ENCODE assay signal across 9 cellular contexts in the genomic region with DNA sequence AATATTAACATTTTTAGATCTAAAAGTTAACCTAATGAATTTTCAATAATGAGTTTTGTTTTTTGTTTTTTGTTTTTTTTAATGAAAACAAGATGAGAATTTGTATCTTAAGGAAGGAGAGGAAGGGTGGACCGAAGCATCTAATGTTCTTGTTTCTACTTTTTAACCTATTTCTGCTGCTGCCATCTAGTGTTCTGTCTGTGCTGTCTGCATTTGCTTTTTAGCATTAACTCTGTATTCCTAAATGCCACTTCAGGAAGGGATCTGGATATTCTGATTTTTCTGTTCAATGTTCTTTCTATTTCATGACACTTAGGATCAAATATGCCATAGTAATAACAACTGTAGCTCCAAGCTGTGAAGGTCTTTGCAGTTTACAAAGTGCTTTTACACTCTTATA.
DNase-seq lines count a peak whose midpoint lies in the region; ATAC-seq and TF ChIP-seq lines count a peak whose summit lies in the region.
"Had no signal": no experiment of that assay in that cellular context is flagged by ENCODE, and none has a peak within 500 bp of the region (broad histone marks: within the 10 kb centered on the region; RNA-seq: fewer than 3 reads in every experiment).

No MANE protein-coding gene starts in this region.

- no peaks in the 10 kb centered on the region for H3K9me3 Mint-ChIP-seq in activated T-helper 17 cell treated with anti-CD3 and anti-CD28 coated beads, Interleukin-2, amount 50 U/mL, for 72 hours

- H3K4me3 Mint-ChIP-seq in activated T-helper 17 cell treated with anti-CD3 and anti-CD28 coated beads, Interleukin-2, amount 50 U/mL, for 72 hours, result no peak overlapping the region

- no peak overlapping the region for H3K4me3 ChIP-seq in Jurkat, Clone E6-1 (ENCODE audit: low read length)
- H3K4me3 ChIP-seq in astrocyte of the cerebellum (ENCODE audit: low read depth, low read length), result no peak overlapping the region

- peak; percentile 40 for TF ChIP-seq CTCF in astrocyte of the cerebellum (IDR thresholded peaks at IDR 0.05; ENCODE audit: low read depth, low read length, missing control alignments)

- no peaks in the 10 kb centered on the region for H3K4me1 Mint-ChIP-seq in activated T-helper 17 cell treated with anti-CD3 and anti-CD28 coated beads, Interleukin-2, amount 50 U/mL, for 72 hours

- DNase-seq in COLO829 (ENCODE audit: low spot score), result peak; percentile 21
- peak; percentile 4 for DNase-seq in Jurkat, Clone E6-1 (ENCODE audit: low read depth, low spot score)
- no peak for DNase-seq in astrocyte of the cerebellum (ENCODE audit: low read depth)
- peak; percentile 1 for DNase-seq in left kidney (ENCODE audit: low read depth, low spot score)
- no peak for DNase-seq in stimulated activated naive CD4-positive, alpha-beta T cell (lab: John Stamatoyannopoulos, UW)
- no peak for DNase-seq in T1000 (lab: John Stamatoyannopoulos, UW)
- DNase-seq: activated gamma-delta T cell treated with Interleukin-2 at 50 U/mL for 16 hours had no signal

- H3K27ac Mint-ChIP-seq in activated T-helper 17 cell treated with anti-CD3 and anti-CD28 coated beads, Interleukin-2, amount 50 U/mL, for 72 hours, result no peak overlapping the region

- H3K36me3 Mint-ChIP-seq in activated T-helper 17 cell treated with anti-CD3 and anti-CD28 coated beads, Interleukin-2, amount 50 U/mL, for 72 hours (ENCODE audit: low read depth), result no peaks in the 10 kb centered on the region

- H3K27me3 Mint-ChIP-seq in activated T-helper 17 cell treated with anti-CD3 and anti-CD28 coated beads, Interleukin-2, amount 50 U/mL, for 72 hours, result peaks cover 6% of the 10 kb centered on the region

- in situ Hi-C loops in astrocyte of the cerebellum (cut with HindIII; ENCODE audit: low sequenced_read_pairs), result no loop called here

- no peak for ATAC-seq in activated T-helper 17 cell treated with anti-CD3 and anti-CD28 coated beads, Interleukin-2, amount 50 U/mL, for 72 hours (replicated peaks)
- ATAC-seq in GM21367 (IDR thresholded peaks at IDR 0.05; ENCODE audit: unreplicated experiment), result no peak

Comparison
In these comparisons a context has a peak if more than half of its experiments do, and no peak if none do; other contexts are left out.
1. DNase-seq: peak in COLO829 (single experiment), Jurkat, Clone E6-1 (single experiment) and left kidney (single experiment); none in astrocyte of the cerebellum (single experiment), stimulated activated naive CD4-positive, alpha-beta T cell (0 of 6) and T1000 (single experiment).